1 cellular context compared by ENCODE assay signal in the genomic region with DNA sequence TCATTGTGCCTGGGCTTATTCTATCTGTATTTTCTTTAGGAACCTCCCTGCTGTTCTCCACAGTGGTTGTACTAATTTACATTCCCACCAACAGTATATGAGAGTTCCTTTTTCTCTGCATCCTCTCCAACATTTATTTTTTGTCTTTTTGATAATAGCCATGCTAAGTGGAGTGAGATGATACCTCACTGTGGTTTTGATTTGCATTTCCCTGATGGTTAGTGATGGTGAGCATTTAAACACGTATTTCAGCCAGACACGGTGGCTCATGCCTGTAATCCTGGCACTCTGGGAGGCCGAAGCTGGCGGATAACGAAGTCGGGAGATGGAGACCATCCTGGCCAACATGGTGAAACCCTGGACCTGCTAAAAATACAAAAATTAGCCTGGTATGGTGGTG.
A peak's percentile ranks its signal among the peaks of the same experiment; 100 is the strongest.
TF ChIP-seq lines count a peak whose summit lies in the region.

No MANE protein-coding gene starts in this region.

TF ChIP-seq in GM12878, 131 proteins besides CTCF, POLR2A, EP300 and RAD21:
- TF ChIP-seq, protein P1, sequence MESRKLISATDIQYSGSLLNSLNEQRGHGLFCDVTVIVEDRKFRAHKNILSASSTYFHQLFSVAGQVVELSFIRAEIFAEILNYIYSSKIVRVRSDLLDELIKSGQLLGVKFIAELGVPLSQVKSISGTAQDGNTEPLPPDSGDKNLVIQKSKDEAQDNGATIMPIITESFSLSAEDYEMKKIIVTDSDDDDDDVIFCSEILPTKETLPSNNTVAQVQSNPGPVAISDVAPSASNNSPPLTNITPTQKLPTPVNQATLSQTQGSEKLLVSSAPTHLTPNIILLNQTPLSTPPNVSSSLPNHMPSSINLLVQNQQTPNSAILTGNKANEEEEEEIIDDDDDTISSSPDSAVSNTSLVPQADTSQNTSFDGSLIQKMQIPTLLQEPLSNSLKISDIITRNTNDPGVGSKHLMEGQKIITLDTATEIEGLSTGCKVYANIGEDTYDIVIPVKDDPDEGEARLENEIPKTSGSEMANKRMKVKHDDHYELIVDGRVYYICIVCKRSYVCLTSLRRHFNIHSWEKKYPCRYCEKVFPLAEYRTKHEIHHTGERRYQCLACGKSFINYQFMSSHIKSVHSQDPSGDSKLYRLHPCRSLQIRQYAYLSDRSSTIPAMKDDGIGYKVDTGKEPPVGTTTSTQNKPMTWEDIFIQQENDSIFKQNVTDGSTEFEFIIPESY (IDR thresholded peaks at IDR 0.05) = 0 out of 2 replicates have a peak, but pooled peaks have one; percentile 18
- TF ChIP-seq IKZF2 (IDR thresholded peaks at IDR 0.05) (0 out of 4 replicates have a peak, but pooled peaks of 1 of the 2 experiments have one; percentile 13), POU2F2 (IDR thresholded peaks at IDR 0.05; ENCODE audit: borderline replicate concordance, low read depth, low read length) (peak; percentile 62; the same call in 1 of the 3 replicates), RUNX3 (IDR thresholded peaks at IDR 0.05; ENCODE audit: low read length) (peak; percentile 71)
- TF ChIP-seq, protein P2, sequence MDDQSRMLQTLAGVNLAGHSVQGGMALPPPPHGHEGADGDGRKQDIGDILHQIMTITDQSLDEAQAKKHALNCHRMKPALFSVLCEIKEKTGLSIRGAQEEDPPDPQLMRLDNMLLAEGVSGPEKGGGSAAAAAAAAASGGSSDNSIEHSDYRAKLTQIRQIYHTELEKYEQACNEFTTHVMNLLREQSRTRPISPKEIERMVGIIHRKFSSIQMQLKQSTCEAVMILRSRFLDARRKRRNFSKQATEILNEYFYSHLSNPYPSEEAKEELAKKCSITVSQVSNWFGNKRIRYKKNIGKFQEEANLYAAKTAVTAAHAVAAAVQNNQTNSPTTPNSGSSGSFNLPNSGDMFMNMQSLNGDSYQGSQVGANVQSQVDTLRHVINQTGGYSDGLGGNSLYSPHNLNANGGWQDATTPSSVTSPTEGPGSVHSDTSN (IDR thresholded peaks at IDR 0.05; ENCODE audit: insufficient replicate concordance, low read depth, low read length) = no peak
